ENCODE assay signal across 34 cellular contexts in genomic region chr19:50453243-50453642, GRCh38. TPM values are rescaled to one million over a fixed set of nuclear protein-coding genes. Genes with fewer than 3 reads are reported as not detected.
"Had no signal": no experiment of that assay in that cellular context is flagged by ENCODE, and none has a peak within 500 bp of the region (broad histone marks: within the 10 kb centered on the region; RNA-seq: fewer than 3 reads in every experiment).

No MANE protein-coding gene starts in this region.

- H3K4me1 Mint-ChIP-seq: endodermal cell, mesothelial cell of epicardium had no signal

- H3K9me3 ChIP-seq: colonic mucosa, esophagus squamous epithelium, gastrocnemius medialis, left lung, lower lobe of right lung, mucosa of descending colon had no signal

- H3K4me3 Mint-ChIP-seq: dendritic cell treated with granulocyte-macrophage colony-stimulating factor and Interleukin-4, amounts not matched to agents 40 ng/mL and 50 ng/mL, for 4 days; effector memory CD8-positive, alpha-beta T cell; endodermal cell; mesothelial cell of epicardium; naive B cell had no signal

- DNase-seq: colonic mucosa; cortex of kidney; effector CD8-positive, alpha-beta T cell; effector memory CD8-positive, alpha-beta T cell; erythroblast; esophagus squamous epithelium; foreskin fibroblast; foreskin melanocyte; gastrocnemius medialis; glutamatergic neuron; head of caudate nucleus; heart right ventricle; hippocampal formation; left cardiac atrium; left ventricle myocardium superior; lower lobe of right lung; mesenchymal stem cell; mucosa of descending colon; naive B cell had no signal

- H3K27ac ChIP-seq: colonic mucosa, epithelial cell of prostate, esophagus squamous epithelium, heart right ventricle, left lung, lower lobe of right lung had no signal

- H3K27me3 ChIP-seq: colonic mucosa had no signal

- H3K36me3 ChIP-seq: colonic mucosa, esophagus squamous epithelium, gastrocnemius medialis, heart right ventricle, left lung, lower lobe of right lung had no signal

- H3K9me3 Mint-ChIP-seq: dendritic cell treated with granulocyte-macrophage colony-stimulating factor and Interleukin-4, amounts not matched to agents 40 ng/mL and 50 ng/mL, for 4 days; endodermal cell had no signal

- H3K27ac Mint-ChIP-seq: dendritic cell treated with granulocyte-macrophage colony-stimulating factor and Interleukin-4, amounts not matched to agents 40 ng/mL and 50 ng/mL, for 4 days; effector memory CD8-positive, alpha-beta T cell; endodermal cell; mesothelial cell of epicardium had no signal

- H3K36me3 Mint-ChIP-seq: mesothelial cell of epicardium had no signal

- H3K4me1 ChIP-seq: colonic mucosa, esophagus squamous epithelium, gastrocnemius medialis, heart right ventricle, left lung, lower lobe of right lung had no signal

- FAIRE-seq: endometrium, islet of Langerhans, keratinocyte had no signal

- ATAC-seq: effector memory CD8-positive, alpha-beta T cell; esophagus mucosa; gastrocnemius medialis; heart right ventricle; left cardiac atrium; left lung; left ventricle myocardium superior; lower lobe of right lung; mucosa of descending colon had no signal

- H3K27me3 Mint-ChIP-seq: naive B cell had no signal

- H3K4me3 ChIP-seq: colonic mucosa, esophagus squamous epithelium, gastrocnemius medialis, heart right ventricle, left lung, lower lobe of right lung, mucosa of descending colon had no signal

RNA-seq across cellular contexts. Expression of gene MYBPC2, which starts 20.6 kb away (rescaled TPM):
- total RNA-seq: colonic mucosa, glomerular endothelial cell, left cardiac atrium, lower lobe of right lung, lung microvascular endothelial cell, mesenteric fat pad had no signal
- polyA plus RNA-seq: keratinocyte had no signal

RNA-seq across cellular contexts. Expression of gene GARIN5A, which starts 23.4 kb away (rescaled TPM):
- total RNA-seq: glomerular endothelial cell had no signal

RNA-seq across cellular contexts. Expression of gene SPIB, which starts 34.5 kb away (rescaled TPM):
- total RNA-seq: dermis microvascular lymphatic vessel endothelial cell, glomerular endothelial cell, kidney epithelial cell, left cardiac atrium, left ventricle myocardium superior, lower leg skin, lung microvascular endothelial cell, mesenteric fat pad had no signal
- polyA plus RNA-seq: keratinocyte had no signal
